Comparison of ENCODE assay signal across 8 cellular contexts in genomic region chr1:17438977-17439249, GRCh38. TPM values are rescaled to one million over a fixed set of nuclear protein-coding genes. Genes with fewer than 3 reads are reported as not detected.
DNase-seq lines count a peak whose midpoint lies in the region; ATAC-seq and TF ChIP-seq lines count a peak whose summit lies in the region.

No MANE protein-coding gene starts in this region.

- H3K36me3 Mint-ChIP-seq in type B pancreatic cell: peaks cover 12% of the 10 kb centered on the region

- peaks cover 31% of the 10 kb centered on the region for H3K4me1 ChIP-seq in mesodermal cell (ENCODE audit: control insufficient read depth, insufficient read depth, low read length, poor library complexity, severe bottlenecking)

- H3K27me3 Mint-ChIP-seq in type B pancreatic cell: peaks cover 20% of the 10 kb centered on the region

- in situ Hi-C loops in brain microvascular endothelial cell (cut with HindIII; ENCODE audit: low pct_ligation_motif_present, low sequenced_read_pairs): no loop called here

- no peak for ATAC-seq in GM21515 (IDR thresholded peaks at IDR 0.05; ENCODE audit: unreplicated experiment)

- H3K4me3 Mint-ChIP-seq in type B pancreatic cell: peak overlapping the region; percentile 88

- no peaks in the 10 kb centered on the region for H3K27me3 ChIP-seq in brain microvascular endothelial cell (replicated peaks)

- peak overlapping the region; percentile 95 for H3K27ac Mint-ChIP-seq in type B pancreatic cell

- H3K36me3 ChIP-seq in brain microvascular endothelial cell (replicated peaks): peaks cover 11% of the 10 kb centered on the region
- H3K36me3 ChIP-seq in mesodermal cell (ENCODE audit: control insufficient read depth, insufficient read depth, low read length): peaks cover 32% of the 10 kb centered on the region

- TF ChIP-seq CTCF in brain microvascular endothelial cell (IDR thresholded peaks at IDR 0.05; ENCODE audit: low read depth, low read length, missing control alignments) (no peak), type B pancreatic cell (conservative IDR thresholded peaks at IDR 0.05) (no peak)

- H3K9me3 ChIP-seq in mesodermal cell (ENCODE audit: control insufficient read depth, low read length): no peaks in the 10 kb centered on the region

- peaks cover 44% of the 10 kb centered on the region for H3K4me1 Mint-ChIP-seq in type B pancreatic cell (ENCODE audit: unreplicated experiment)

- H3K9me3 Mint-ChIP-seq in type B pancreatic cell: no peaks in the 10 kb centered on the region

- H3K4me3 ChIP-seq in brain microvascular endothelial cell (ENCODE audit: low read depth, low read length): peak overlapping the region; percentile 78
- peak overlapping the region; percentile 82 for H3K4me3 ChIP-seq in mesodermal cell (ENCODE audit: extremely low read depth, insufficient read depth, low read length, poor library complexity, severe bottlenecking)

- 0% methylated on average over 18 of the region's 19 CpGs; no CpG with 5 or more reads in 1 of the 2 experiments for WGBS in mesodermal cell (ENCODE audit: insufficient coverage in 2 of 2), 2 experiments

- peak; percentile 40 for DNase-seq in activated T-cell treated with anti-CD3 and anti-CD28 coated beads, Interleukin-2, amount 50 U/mL, for 1 hour
- no peak for DNase-seq in activated T-cell treated with anti-CD3 and anti-CD28 coated beads for 4 hours
- no peak for DNase-seq in brain microvascular endothelial cell
- no peak for DNase-seq in type B pancreatic cell (ENCODE audit: extremely low spot score, unreplicated experiment)
- DNase-seq in SHP77 (lab: John Stamatoyannopoulos, UW): no peak
- DNase-seq in HK-2 (ENCODE audit: unreplicated experiment): no peak

- H3K27ac ChIP-seq in brain microvascular endothelial cell (peak overlapping the region; percentile 37), mesodermal cell (ENCODE audit: low read depth, low read length, severe bottlenecking) (peak overlapping the region; percentile 96)

RNA-seq across cellular contexts. Expression of gene RCC2, which starts 0.6 kb away (rescaled TPM):
- 87.8 TPM for polyA plus RNA-seq in mesodermal cell (2013, experiment 1 of 2)
- polyA plus RNA-seq in mesodermal cell (2013, experiment 2 of 2): 73.5 TPM
- 171 and 183 TPM in 2 replicates for total RNA-seq in type B pancreatic cell (ENCODE audit: low replicate concordance)
